In the genomic region with DNA sequence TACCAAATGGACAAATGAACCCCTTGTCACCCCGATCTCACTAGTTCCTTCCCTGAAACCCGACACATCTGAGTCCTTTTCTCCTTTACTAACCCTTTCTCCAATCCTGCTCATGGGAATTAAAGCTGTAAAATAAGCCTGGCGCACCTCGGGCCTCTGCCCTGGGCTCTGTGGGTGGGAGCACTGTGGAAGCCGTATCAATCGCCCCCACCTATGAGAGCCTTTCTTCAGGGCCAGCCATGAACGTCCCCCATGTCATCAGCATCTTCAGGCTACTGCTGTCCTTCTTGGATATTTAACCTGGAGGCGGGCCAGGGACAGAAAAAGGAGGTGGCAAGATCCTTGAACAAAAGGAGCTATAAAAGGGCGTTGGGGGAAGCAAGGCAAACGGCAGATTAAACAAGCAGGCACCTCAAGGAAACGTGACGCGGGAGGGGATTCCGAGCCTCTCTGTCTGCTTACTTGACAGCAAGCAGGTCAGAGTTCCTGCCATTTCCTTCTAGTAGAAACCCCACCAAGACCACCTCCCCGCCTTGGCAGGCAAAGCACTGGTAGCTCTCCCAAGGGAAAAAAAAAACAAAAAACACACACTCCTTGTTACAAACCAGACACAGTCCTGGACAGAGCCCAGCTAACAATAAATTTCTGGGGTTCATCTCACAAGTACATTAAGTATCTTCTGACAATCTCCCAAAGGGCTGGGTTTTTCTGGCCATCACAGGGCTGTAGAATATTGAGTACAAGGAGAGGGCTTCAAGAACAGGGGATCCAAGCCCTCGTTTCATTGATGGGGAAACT, we compare ENCODE assay signal across 19 cellular contexts.
DNase-seq lines count a peak whose midpoint lies in the region; ATAC-seq, FAIRE-seq and TF ChIP-seq lines count a peak whose summit lies in the region.
"Had no signal": no experiment of that assay in that cellular context is flagged by ENCODE, and none has a peak within 500 bp of the region (broad histone marks: within the 10 kb centered on the region; RNA-seq: fewer than 3 reads in every experiment).

No MANE protein-coding gene starts in this region.

- no peaks in the 10 kb centered on the region for H3K4me1 ChIP-seq in endodermal cell (ENCODE audit: control insufficient read depth, insufficient read depth, low read length)
- H3K4me1 ChIP-seq in sigmoid colon = peaks cover 0 to 24% (median 20%) of the 10 kb centered on the region in 4 donors

- peak; percentile 78 for ATAC-seq in left colon
- ATAC-seq in HG02678 (IDR thresholded peaks at IDR 0.05; ENCODE audit: unreplicated experiment) = no peak
- ATAC-seq in HG02759 (IDR thresholded peaks at IDR 0.05; ENCODE audit: unreplicated experiment) = no peak

- no peak overlapping the region for H3K4me3 Mint-ChIP-seq in endodermal cell

- no peak for TF ChIP-seq CTCF in endodermal cell (conservative IDR thresholded peaks at IDR 0.05)
- TF ChIP-seq CTCF in sigmoid colon (IDR thresholded peaks at IDR 0.05) = no peak
- TF ChIP-seq CTCF in D721Med (IDR thresholded peaks at IDR 0.05; ENCODE audit: insufficient read depth, missing control alignments) = no peak

- no peak for TF ChIP-seq POLR2A in sigmoid colon (IDR thresholded peaks at IDR 0.05)

- no peaks in the 10 kb centered on the region for H3K36me3 Mint-ChIP-seq in endodermal cell (ENCODE audit: low read depth)

- H3K27me3 ChIP-seq in endodermal cell (ENCODE audit: control insufficient read depth, insufficient read depth, low read length, poor library complexity, severe bottlenecking) (no peaks in the 10 kb centered on the region), sigmoid colon (no peaks in the 10 kb centered on the region)

- H3K4me3 ChIP-seq in endodermal cell (ENCODE audit: low read length) (no peak overlapping the region), sigmoid colon (peak overlapping the region in 3 of 4 donors; percentile 17 to 32 (median 31))
- H3K4me3 ChIP-seq: thoracic aorta had no signal

- FAIRE-seq in HTR-8/SVneo (lab: Jason Lieb, UNC) (peak; percentile 33), D721Med (lab: Jason Lieb, UNC) (no peak)
- FAIRE-seq: keratinocyte had no signal

- H3K9me3 ChIP-seq in endodermal cell (ENCODE audit: control insufficient read depth, low read length) (no peaks in the 10 kb centered on the region), sigmoid colon (peaks cover 0 to 2% (median 0%) of the 10 kb centered on the region in 4 donors)
- H3K9me3 ChIP-seq: thoracic aorta had no signal

- no peaks in the 10 kb centered on the region for H3K9me3 Mint-ChIP-seq in endodermal cell

- H3K27ac ChIP-seq in endodermal cell (ENCODE audit: low read depth, low read length) (no peak overlapping the region), sigmoid colon (peak overlapping the region; percentile 37 to 83 (median 72))
- H3K27ac ChIP-seq: thoracic aorta had no signal

- H3K9ac ChIP-seq in endodermal cell (ENCODE audit: extremely low read depth, low read length, poor library complexity, severe bottlenecking) = no peak overlapping the region

- intact Hi-C loops in left colon (cut with DNase I, micrococcal nuclease) (no loop called here), sigmoid colon (cut with DNase I) (loop anchor here (2.0 kb wide), 1 partner anchor 62 kb away; no protein-coding TSS in a partner anchor)

- H3K27me3 Mint-ChIP-seq in endodermal cell (ENCODE audit: insufficient read depth) = no peaks in the 10 kb centered on the region

- DNase-seq in HTR-8/SVneo (ENCODE audit: insufficient read length, low spot score) (no peak), endodermal cell (peak; percentile 53), left colon (peak; percentile 91 to 93), sigmoid colon (peak; percentile 87), D721Med (ENCODE audit: insufficient read length, low spot score) (no peak), amniotic stem cell (lab: John Stamatoyannopoulos, UW) (no peak)
- DNase-seq: activated CD4-positive, CD25-positive, alpha-beta regulatory T cell; EL; midbrain; NCI-H1930; NCI-H510A treated with DMSO at 0.1 percent for 48 hours; SIG-M5; stimulated activated CD4-positive, alpha-beta T cell treated with anti-CD3 and anti-CD28 coated beads, Interleukin-4, amount 100 ng/mL, for 4 hours; stimulated activated CD8-positive, alpha-beta memory T cell treated with anti-CD3 and anti-CD28 coated beads, Interleukin-4, amount 100 ng/mL, for 48 hours; T-helper 2 cell had no signal

- WGBS in endodermal cell (ENCODE audit: insufficient coverage in 1 of 2, insufficient read length in 1 of 2), 2 experiments = 53 to 74% methylated on average over 11 to 16 of the region's 16 CpGs
- 6 to 27% methylated on average over 16 of the region's 16 CpGs for WGBS in sigmoid colon, 2 donors

- no peak overlapping the region for H3K27ac Mint-ChIP-seq in endodermal cell

- TF ChIP-seq EP300 in sigmoid colon (IDR thresholded peaks at IDR 0.05) = peak in 2 of 4 donors; percentile 20 to 51

- peaks cover 14% of the 10 kb centered on the region for H3K4me1 Mint-ChIP-seq in endodermal cell

- no peaks in the 10 kb centered on the region for H3K36me3 ChIP-seq in endodermal cell (ENCODE audit: control insufficient read depth, insufficient read depth, low read length)
- H3K36me3 ChIP-seq in sigmoid colon = no peaks in the 10 kb centered on the region
- H3K36me3 ChIP-seq: thoracic aorta had no signal

Comparison
In these comparisons a context has a peak if more than half of its experiments do, and no peak if none do; other contexts are left out.
1. DNase-seq: peak in endodermal cell (single experiment), left colon (2 of 2) and sigmoid colon (single experiment); none in HTR-8/SVneo (single experiment), D721Med (single experiment) and amniotic stem cell (single experiment).